Comparison of ENCODE assay signal across 8 cellular contexts in genomic region chr3:97821810-97822775, GRCh38. TPM values are rescaled to one million over a fixed set of nuclear protein-coding genes. Genes with fewer than 3 reads are reported as not detected.
DNase-seq lines count a peak whose midpoint lies in the region; ATAC-seq, FAIRE-seq and TF ChIP-seq lines count a peak whose summit lies in the region.

CRYBG3 (plus strand) TSS chr3:97822011; CDS start chr3:97822207, 196 bp downstream.

- peak; percentile 94 to 98 (median 98) for ATAC-seq in pancreas

- H3K27ac Mint-ChIP-seq in activated naive CD8-positive, alpha-beta T cell treated with anti-CD3 and anti-CD28 coated beads for 36 hours, result peak within 1 kb of the TSS; percentile 80

- WGBS in pancreas, 2 donors, result 0 to 1% methylated on average over 83 to 102 of the region's 102 CpGs
- WGBS in thymus, result under 1% methylated on average over 101 of the region's 102 CpGs

- H3K4me1 ChIP-seq in pancreas (peaks cover 0 to 10% (median 4%) of the 10 kb centered on the region in 3 donors), thymus (ENCODE audit: control insufficient read depth, insufficient read depth, low read length) (peaks cover 2% of the 10 kb centered on the region)

- peaks cover 29% of the 10 kb centered on the region for H3K27me3 Mint-ChIP-seq in activated naive CD8-positive, alpha-beta T cell treated with anti-CD3 and anti-CD28 coated beads for 36 hours

- H3K27ac ChIP-seq in pancreas (peak within 1 kb of the TSS; percentile 76 to 87 (median 82)), thymus (ENCODE audit: low read depth) (peak within 1 kb of the TSS; percentile 82)

- DNase-seq in HCEC 1CT, result peak; percentile 90
- peak; percentile 88 for DNase-seq in MG63
- peak; percentile 83 for DNase-seq in SKM-1 treated with dmso at 0.1 percent for 144 hours (lab: John Stamatoyannopoulos, UW; ENCODE audit: unreplicated experiment)
- peak; percentile 92 for DNase-seq in activated naive CD8-positive, alpha-beta T cell treated with anti-CD3 and anti-CD28 coated beads for 36 hours
- DNase-seq in head of caudate nucleus, result peak; percentile 54 to 94 (median 88)
- peak; percentile 76 to 95 (median 84) for DNase-seq in pancreas

- TF ChIP-seq CTCF in pancreas (IDR thresholded peaks at IDR 0.05), result no peak

- peaks cover 17% of the 10 kb centered on the region for H3K4me1 Mint-ChIP-seq in activated naive CD8-positive, alpha-beta T cell treated with anti-CD3 and anti-CD28 coated beads for 36 hours

- H3K27me3 ChIP-seq in MG63 (no peaks in the 10 kb centered on the region), pancreas (no peaks in the 10 kb centered on the region), thymus (ENCODE audit: control insufficient read depth, insufficient read depth) (peaks cover 8% of the 10 kb centered on the region)

- H3K36me3 ChIP-seq in MG63 (no peaks in the 10 kb centered on the region), pancreas (no peaks in the 10 kb centered on the region), thymus (ENCODE audit: control insufficient read depth, insufficient read depth) (no peaks in the 10 kb centered on the region)

- no peaks in the 10 kb centered on the region for H3K36me3 Mint-ChIP-seq in activated naive CD8-positive, alpha-beta T cell treated with anti-CD3 and anti-CD28 coated beads for 36 hours

- H3K9me3 ChIP-seq in MG63 (no peaks in the 10 kb centered on the region), pancreas (no peaks in the 10 kb centered on the region), thymus (ENCODE audit: control insufficient read depth) (no peaks in the 10 kb centered on the region)

- intact Hi-C loops in head of caudate nucleus (cut with DNase I), result loop anchor here (5.0 to 10.0 kb wide), 2 partner anchors 53 to 150 kb away; partner anchors contain the start of gene RIOX2
- intact Hi-C loops in pancreas (cut with DNase I), result no loop called here

- peak within 1 kb of the TSS; percentile 94 for H3K4me3 Mint-ChIP-seq in activated naive CD8-positive, alpha-beta T cell treated with anti-CD3 and anti-CD28 coated beads for 36 hours

- FAIRE-seq in pancreas (lab: Jason Lieb, UNC), result no peak

- no peaks in the 10 kb centered on the region for H3K9me3 Mint-ChIP-seq in activated naive CD8-positive, alpha-beta T cell treated with anti-CD3 and anti-CD28 coated beads for 36 hours

- H3K4me3 ChIP-seq in GM08714 (ENCODE audit: low read length), result peak within 1 kb of the TSS; percentile 61
- peak within 1 kb of the TSS; percentile 97 for H3K4me3 ChIP-seq in MG63
- H3K4me3 ChIP-seq in pancreas, result peak within 1 kb of the TSS; percentile 47 to 93 (median 90)
- H3K4me3 ChIP-seq in thymus (ENCODE audit: low read length), result peak within 1 kb of the TSS; percentile 55

RNA-seq across cellular contexts. Expression of gene CRYBG3, which starts in this region (rescaled TPM):
- total RNA-seq in MG63 (2014; rRNA removed; shearing (Covaris generic); ENCODE audit: low replicate concordance), result 5.1 and 6.5 TPM in 2 replicates
- 1 to 10 TPM; 2.2 to 2.5 TPM for total RNA-seq in activated naive CD8-positive, alpha-beta T cell treated with anti-CD3 and anti-CD28 coated beads for 36 hours
- 10 to 100 TPM in 5 of 6 donors, 1 to 10 TPM in 1; 9.2 to 15.2 (median 10.5) TPM for total RNA-seq in pancreas
- polyA plus RNA-seq in pancreas (1 to 10 TPM; 3.1 to 5.4 TPM), thymus (5.4 TPM)

Comparison
In these comparisons a context has a peak if more than half of its experiments do, and no peak if none do; other contexts are left out.
1. Peak in every context shown above with its lines: DNase-seq, ATAC-seq, H3K4me3 ChIP-seq and H3K27ac ChIP-seq.